1 cellular context compared by ENCODE assay signal in the genomic region with DNA sequence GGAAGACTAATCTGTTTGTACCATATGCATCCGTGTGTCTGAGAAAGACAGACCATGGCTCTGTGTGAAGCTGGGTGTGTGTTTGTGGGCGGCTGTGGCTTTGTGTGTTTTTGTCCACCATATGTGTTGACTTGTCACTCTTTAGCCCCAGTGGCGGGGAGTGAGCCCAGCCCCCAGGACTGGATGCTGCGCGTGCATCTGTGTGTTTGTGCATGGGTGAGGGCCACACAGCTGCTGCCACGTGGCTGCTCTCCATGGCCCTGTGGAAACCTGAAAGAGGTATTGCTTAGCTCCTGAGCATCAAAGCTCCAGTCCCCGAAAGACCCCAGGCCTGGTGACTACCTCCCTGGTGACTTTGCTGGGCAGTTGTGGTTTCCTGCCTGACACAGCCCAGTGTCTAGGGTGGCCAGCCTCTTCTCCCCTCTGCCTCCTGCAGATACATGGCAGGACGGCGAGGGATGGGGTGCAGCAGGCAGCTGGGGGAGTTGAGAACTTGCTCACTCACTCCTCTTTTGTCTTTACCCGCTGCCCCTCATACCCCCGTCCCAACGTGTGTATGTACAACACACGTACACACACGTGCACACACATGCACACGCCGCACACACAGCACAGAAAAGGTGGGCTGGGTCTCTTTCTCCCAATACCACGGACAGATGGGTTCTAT.
TF ChIP-seq lines count a peak whose summit lies in the region.

No MANE protein-coding gene starts in this region.

TF ChIP-seq in SK-N-SH treated with all-trans-retinoic acid at 6 μM for 48 hours, 23 proteins besides CTCF, POLR2A, EP300 and RAD21 (continued from another document):
- no peak for TF ChIP-seq TSHZ2 (CRISPR knock-in tag; IDR thresholded peaks at IDR 0.05)
- TF ChIP-seq ARNTL (CRISPR knock-in tag; IDR thresholded peaks at IDR 0.05; ENCODE audit: borderline replicate concordance, low read depth): no peak
- TF ChIP-seq ZFP3 (CRISPR knock-in tag; IDR thresholded peaks at IDR 0.05): no peak
- no peak for TF ChIP-seq TCF4 (CRISPR knock-in tag; IDR thresholded peaks at IDR 0.05; ENCODE audit: borderline replicate concordance)
- TF ChIP-seq OSR1 (CRISPR knock-in tag; IDR thresholded peaks at IDR 0.05): no peak
